Comparison of ENCODE assay signal across 20 cellular contexts in the genomic region with DNA sequence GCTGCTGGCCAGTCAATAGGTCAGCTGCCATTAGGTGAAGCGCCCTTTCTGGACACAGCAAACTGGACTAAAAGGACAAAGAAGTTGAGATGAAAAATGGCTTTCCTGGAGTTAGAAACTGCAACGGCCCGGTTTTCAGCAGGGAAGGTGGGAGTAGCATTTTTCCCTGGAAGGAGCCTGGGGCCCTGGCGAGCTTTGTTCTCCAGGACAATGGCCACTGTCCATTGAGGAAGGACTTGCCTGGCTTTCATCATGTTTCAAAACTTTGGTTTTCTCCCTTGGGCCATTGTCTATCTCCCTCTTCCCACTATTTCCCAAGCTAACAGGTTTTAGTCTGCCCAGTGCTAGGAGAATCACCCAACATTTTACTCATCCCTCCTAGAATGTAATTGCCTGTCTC. TPM values are rescaled to one million over a fixed set of nuclear protein-coding genes. Genes with fewer than 3 reads are reported as not detected.
DNase-seq lines count a peak whose midpoint lies in the region; ATAC-seq, FAIRE-seq and TF ChIP-seq lines count a peak whose summit lies in the region.
"Had no signal": no experiment of that assay in that cellular context is flagged by ENCODE, and none has a peak within 500 bp of the region (broad histone marks: within the 10 kb centered on the region; RNA-seq: fewer than 3 reads in every experiment).

No MANE protein-coding gene starts in this region.

- H3K27me3 Mint-ChIP-seq in activated T-helper 17 cell treated with anti-CD3 and anti-CD28 coated beads, Interleukin-2, amount 50 U/mL, for 72 hours: no peaks in the 10 kb centered on the region
- H3K27me3 Mint-ChIP-seq: CD4-positive, alpha-beta T cell; CD8-positive, alpha-beta memory T cell had no signal

- no peak for ATAC-seq in HG03439 (IDR thresholded peaks at IDR 0.05; ENCODE audit: unreplicated experiment)
- ATAC-seq in activated T-helper 17 cell treated with anti-CD3 and anti-CD28 coated beads, Interleukin-2, amount 50 U/mL, for 72 hours (replicated peaks): no peak
- ATAC-seq: GM23338, HCT116 had no signal

- no peak overlapping the region for H3K18ac ChIP-seq in mesendoderm (ENCODE audit: low read length)
- H3K18ac ChIP-seq in trophoblast cell (ENCODE audit: low read length): no peak overlapping the region

- H4K8ac ChIP-seq in mesendoderm (ENCODE audit: low read depth, low read length) (no peak overlapping the region), trophoblast cell (ENCODE audit: low read depth, low read length) (peak overlapping the region; percentile 33)

- H3K4me1 ChIP-seq in BLaER1 treated with 17β-estradiol and CSF1 and Interleukin-3, amounts not matched to agents 10 nM and 100 nM: peaks cover 17 to 63% (median 42%) of the 10 kb centered on the region in 10 experiments
- no peaks in the 10 kb centered on the region for H3K4me1 ChIP-seq in mesendoderm (ENCODE audit: control insufficient read depth, low read depth, low read length)
- peaks cover 4 to 9% of the 10 kb centered on the region in 2 experiments for H3K4me1 ChIP-seq in trophoblast cell (ENCODE audit: control insufficient read depth in 1 of 2, insufficient read depth in 2 of 2, low read length in 2 of 2)

- H3K9me3 Mint-ChIP-seq in activated T-helper 17 cell treated with anti-CD3 and anti-CD28 coated beads, Interleukin-2, amount 50 U/mL, for 72 hours: no peaks in the 10 kb centered on the region
- H3K9me3 Mint-ChIP-seq: CD14-positive monocyte; CD4-positive, alpha-beta T cell; CD8-positive, alpha-beta memory T cell; GM23338; H9 had no signal

- no peaks in the 10 kb centered on the region for H3K27me3 ChIP-seq in BLaER1 treated with 17β-estradiol and CSF1 and Interleukin-3, amounts not matched to agents 10 nM and 100 nM
- H3K27me3 ChIP-seq in bronchial epithelial cell (ENCODE audit: control insufficient read depth, insufficient read depth, low read length) (no peaks in the 10 kb centered on the region), mesendoderm (ENCODE audit: insufficient read depth, low read length, poor library complexity) (no peaks in the 10 kb centered on the region), trophoblast cell (ENCODE audit: insufficient read depth, low read length) (no peaks in the 10 kb centered on the region)

- H4K20me1 ChIP-seq in BLaER1 treated with 17β-estradiol and CSF1 and Interleukin-3, amounts not matched to agents 10 nM and 100 nM: no peaks in the 10 kb centered on the region

- peak overlapping the region; percentile 71 for H4K91ac ChIP-seq in trophoblast cell (ENCODE audit: low read depth, low read length)

- no peak overlapping the region for H4K5ac ChIP-seq in mesendoderm (ENCODE audit: low read length)

- H3K36me3 Mint-ChIP-seq in activated T-helper 17 cell treated with anti-CD3 and anti-CD28 coated beads, Interleukin-2, amount 50 U/mL, for 72 hours (ENCODE audit: low read depth): peaks cover 4% of the 10 kb centered on the region
- H3K36me3 Mint-ChIP-seq: CD14-positive monocyte; CD8-positive, alpha-beta memory T cell had no signal

- FAIRE-seq in bronchial epithelial cell (lab: Jason Lieb, UNC): peak; percentile 28
- FAIRE-seq: D721Med, GM12891, GM18507 had no signal

- H3K27ac Mint-ChIP-seq in activated T-helper 17 cell treated with anti-CD3 and anti-CD28 coated beads, Interleukin-2, amount 50 U/mL, for 72 hours: no peak overlapping the region
- H3K27ac Mint-ChIP-seq: CD14-positive monocyte; CD4-positive, alpha-beta T cell; CD8-positive, alpha-beta memory T cell; GM23338; H9 had no signal

- H2AK5ac ChIP-seq in mesendoderm (ENCODE audit: low read length) (no peak overlapping the region), trophoblast cell (ENCODE audit: low read length) (no peak overlapping the region)

- H2BK120ac ChIP-seq in mesendoderm (ENCODE audit: low read depth, low read length) (no peak overlapping the region), trophoblast cell (ENCODE audit: insufficient read depth, low read length, poor library complexity) (no peak overlapping the region)

- H2BK12ac ChIP-seq in trophoblast cell (ENCODE audit: low read length): peak overlapping the region; percentile 84

- H3K36me3 ChIP-seq in BLaER1 treated with 17β-estradiol and CSF1 and Interleukin-3, amounts not matched to agents 10 nM and 100 nM: peaks cover 0 to 7% (median 0%) of the 10 kb centered on the region in 11 experiments; a peak in 1 of 22 replicates
- peaks cover 10% of the 10 kb centered on the region for H3K36me3 ChIP-seq in bronchial epithelial cell (ENCODE audit: control insufficient read depth, insufficient read depth, low read length)
- H3K36me3 ChIP-seq in mesendoderm (ENCODE audit: control insufficient read depth, insufficient read depth, low read length): no peaks in the 10 kb centered on the region
- no peaks in the 10 kb centered on the region for H3K36me3 ChIP-seq in trophoblast cell (ENCODE audit: control insufficient read depth in 1 of 2, insufficient read depth in 2 of 2, low read length in 2 of 2)

- H3K79me2 ChIP-seq in mesendoderm (ENCODE audit: control insufficient read depth, insufficient read depth, low read length): no peaks in the 10 kb centered on the region
- no peaks in the 10 kb centered on the region for H3K79me2 ChIP-seq in trophoblast cell (ENCODE audit: control insufficient read depth, insufficient read depth, low read length, poor library complexity)

- H2BK5ac ChIP-seq in mesendoderm (ENCODE audit: low read length) (no peak overlapping the region), trophoblast cell (ENCODE audit: low read depth, low read length, poor library complexity) (peak overlapping the region; percentile 44)

- H3K4me1 Mint-ChIP-seq in activated T-helper 17 cell treated with anti-CD3 and anti-CD28 coated beads, Interleukin-2, amount 50 U/mL, for 72 hours: no peaks in the 10 kb centered on the region
- H3K4me1 Mint-ChIP-seq: CD14-positive monocyte; CD8-positive, alpha-beta memory T cell; GM23338; H9 had no signal

- H3K4me3 ChIP-seq in BLaER1 treated with 17β-estradiol and CSF1 and Interleukin-3, amounts not matched to agents 10 nM and 100 nM: peak overlapping the region in 6 of 10 experiments; percentile 17 to 42 (median 22); a peak in 6 of 20 replicates
- no peak overlapping the region for H3K4me3 ChIP-seq in bronchial epithelial cell (ENCODE audit: low read depth, low read length)
- H3K4me3 ChIP-seq in mesendoderm (ENCODE audit: low read length): no peak overlapping the region
- no peak overlapping the region for H3K4me3 ChIP-seq in trophoblast cell (ENCODE audit: low read depth, low read length)
- H3K4me3 ChIP-seq: GM23338 had no signal

- H3K4me3 Mint-ChIP-seq in activated T-helper 17 cell treated with anti-CD3 and anti-CD28 coated beads, Interleukin-2, amount 50 U/mL, for 72 hours: no peak overlapping the region
- H3K4me3 Mint-ChIP-seq: CD14-positive monocyte; CD4-positive, alpha-beta T cell; CD8-positive, alpha-beta memory T cell; GM23338; H9 had no signal

- peak overlapping the region; percentile 47 for H4K12ac ChIP-seq in trophoblast cell (ENCODE audit: low read depth, low read length)

- TF ChIP-seq CTCF in bronchial epithelial cell (IDR thresholded peaks at IDR 0.05; ENCODE audit: insufficient read depth, low read length, severe bottlenecking): no peak

- H3K14ac ChIP-seq in trophoblast cell (ENCODE audit: low read length): no peak overlapping the region

- H3K79me1 ChIP-seq in mesendoderm (ENCODE audit: low read length) (no peaks in the 10 kb centered on the region), trophoblast cell (ENCODE audit: low read length) (peaks cover 1% of the 10 kb centered on the region)

- H3K9ac ChIP-seq in BLaER1 treated with 17β-estradiol and CSF1 and Interleukin-3, amounts not matched to agents 10 nM and 100 nM: peak overlapping the region in 7 of 11 experiments; percentile 23 to 56 (median 44); a peak in 8 of 22 replicates
- H3K9ac ChIP-seq in mesendoderm (ENCODE audit: low read length) (no peak overlapping the region), trophoblast cell (ENCODE audit: low read length) (no peak overlapping the region)

- peak overlapping the region; percentile 78 for H2AFZ ChIP-seq in trophoblast cell (ENCODE audit: insufficient read depth, low read length, poor library complexity)
- H2AFZ ChIP-seq: GM23338 had no signal

- H3K4ac ChIP-seq in mesendoderm (ENCODE audit: low read depth, low read length) (no peak overlapping the region), trophoblast cell (ENCODE audit: low read depth, low read length) (no peak overlapping the region)

- H3K27ac ChIP-seq in BLaER1 treated with 17β-estradiol and CSF1 and Interleukin-3, amounts not matched to agents 10 nM and 100 nM: peak overlapping the region in 10 of 11 experiments; percentile 50 to 86 (median 76); a peak in 20 of 22 replicates
- H3K27ac ChIP-seq in mesendoderm (ENCODE audit: low read depth, low read length) (no peak overlapping the region), trophoblast cell (ENCODE audit: low read depth, low read length) (peak overlapping the region; percentile 84)

- WGBS in mesendoderm (ENCODE audit: extremely low coverage, insufficient coverage, low lambda C conversion rate): no CpG with 5 or more reads among the region's 4 CpGs
- no CpG with 5 or more reads among the region's 4 CpGs for WGBS in trophoblast cell (ENCODE audit: extremely low coverage, insufficient coverage, insufficient read length)

- H3K9me3 ChIP-seq in BLaER1 treated with 17β-estradiol and CSF1 and Interleukin-3, amounts not matched to agents 10 nM and 100 nM (replicated peaks in 1 of 11): no peaks in the 10 kb centered on the region
- no peaks in the 10 kb centered on the region for H3K9me3 ChIP-seq in trophoblast cell (ENCODE audit: insufficient read depth, low read depth, low read length)

- H3K4me2 ChIP-seq in BLaER1 treated with 17β-estradiol and CSF1 and Interleukin-3, amounts not matched to agents 10 nM and 100 nM: peak overlapping the region; percentile 71 to 92 (median 80)
- H3K4me2 ChIP-seq in mesendoderm (ENCODE audit: low read length) (no peak overlapping the region), trophoblast cell (ENCODE audit: low read length) (peak overlapping the region; percentile 32)
- H3K4me2 ChIP-seq: GM23338 had no signal

- H2BK15ac ChIP-seq in mesendoderm (replicated peaks; ENCODE audit: low read depth): no peak overlapping the region

- H3K23ac ChIP-seq in mesendoderm (ENCODE audit: low read length) (no peak overlapping the region), trophoblast cell (ENCODE audit: low read length) (no peak overlapping the region)

- DNase-seq in bronchial epithelial cell (ENCODE audit: low read depth) (no peak), mesendoderm (peak; percentile 1), trophoblast cell (no peak), kidney glomerular epithelial cell (lab: John Stamatoyannopoulos, UW) (no peak)
- DNase-seq: CD4-positive, alpha-beta T cell; CD8-positive, alpha-beta memory T cell; DMS 273 treated with DMSO at 0.1 percent for 48 hours; DMS79; EL; GF-D8; H9 had no signal

- no peak overlapping the region for H3K56ac ChIP-seq in mesendoderm (ENCODE audit: low read length)

RNA-seq across cellular contexts. Expression of gene MOCS2, which starts 56.2 kb away (rescaled TPM):
- total RNA-seq in bronchial epithelial cell: 15.8 and 17.0 TPM in 2 replicates
- 21.4 TPM for polyA plus RNA-seq in mesendoderm (2013, experiment 1 of 2)
- polyA plus RNA-seq in mesendoderm (2013, experiment 2 of 2): 21.2 TPM
- polyA plus RNA-seq in trophoblast cell (2013): 27.6 and 30.3 TPM in 2 replicates
- total RNA-seq in activated T-helper 17 cell treated with anti-CD3 and anti-CD28 coated beads, Interleukin-2, amount 50 U/mL, for 72 hours: 10 to 100 TPM; 17.0 to 27.6 TPM

Comparison
In these comparisons a context has a peak if more than half of its experiments do, and no peak if none do; other contexts are left out.
1. H3K4me3 ChIP-seq: peak in BLaER1 treated with 17β-estradiol and CSF1 and Interleukin-3, amounts not matched to agents 10 nM and 100 nM (6 of 10); none in bronchial epithelial cell (single experiment), mesendoderm (single experiment) and trophoblast cell (single experiment).
2. H3K9ac ChIP-seq: peak in BLaER1 treated with 17β-estradiol and CSF1 and Interleukin-3, amounts not matched to agents 10 nM and 100 nM (7 of 11); none in mesendoderm (single experiment) and trophoblast cell (single experiment).